Comparison of ENCODE assay signal across 23 cellular contexts in the genomic region with DNA sequence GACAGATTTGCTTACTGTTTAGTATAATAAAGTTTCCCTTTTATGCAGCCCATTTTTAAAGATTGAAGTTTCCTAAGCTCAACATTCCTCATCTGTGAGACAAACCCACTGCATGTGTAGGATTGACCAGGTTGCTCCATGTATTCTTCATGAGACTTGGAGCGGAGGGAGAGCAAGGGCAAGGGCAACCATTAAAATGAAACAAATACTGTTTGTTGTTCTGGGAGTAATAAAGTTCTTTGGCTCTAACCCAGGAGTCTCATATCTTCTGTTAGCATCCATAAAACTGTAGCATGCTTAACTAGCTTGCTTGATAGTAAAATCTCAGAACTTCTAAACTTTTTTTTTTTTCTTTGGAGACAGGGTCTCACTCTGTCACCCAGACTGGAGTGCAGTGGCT.
"Had no signal": no experiment of that assay in that cellular context is flagged by ENCODE, and none has a peak within 500 bp of the region (broad histone marks: within the 10 kb centered on the region; RNA-seq: fewer than 3 reads in every experiment).

No MANE protein-coding gene starts in this region.

- H3K9me3 ChIP-seq: left ventricle myocardium inferior, pancreas, thyroid gland, upper lobe of right lung had no signal

- H3K9me3 Mint-ChIP-seq: activated CD4-positive, alpha-beta memory T cell treated with anti-CD3 and anti-CD28 coated beads, Interleukin-2, amount 10 ng/mL, durations not matched to agents 7 days and 5 days; activated CD4-positive, alpha-beta T cell treated with anti-CD3 and anti-CD28 coated beads, Interleukin-2, amount 10 ng/mL, durations not matched to agents 24 days and 14 days had no signal

- ATAC-seq: activated CD4-positive, CD25-positive, alpha-beta regulatory T cell treated with anti-CD3 and anti-CD28 coated beads, Interleukin-2, amount 50 U/mL, for 24 hours; natural killer cell treated with Interleukin-12 subunit alpha and Interleukin-12 subunit beta and Interleukin-15 and Interleukin-18, amount 100 ng/mL, for 72 hours; pancreas; right cardiac atrium; T-helper 17 cell; upper lobe of right lung had no signal

- H3K27ac ChIP-seq: coronary artery, left ventricle myocardium inferior, pancreas, thyroid gland, upper lobe of right lung had no signal

- H3K27me3 Mint-ChIP-seq: activated CD4-positive, alpha-beta memory T cell treated with anti-CD3 and anti-CD28 coated beads, Interleukin-2, amount 10 ng/mL, durations not matched to agents 7 days and 5 days; activated CD4-positive, alpha-beta T cell treated with anti-CD3 and anti-CD28 coated beads, Interleukin-2, amount 10 ng/mL, durations not matched to agents 24 days and 14 days; activated naive CD4-positive, alpha-beta T cell treated with anti-CD3 and anti-CD28 coated beads, Interleukin-2, amount 10 ng/mL, durations not matched to agents 7 days and 5 days; natural killer cell treated with Interleukin-12 subunit alpha and Interleukin-12 subunit beta and Interleukin-15 and Interleukin-18, amount 100 ng/mL, for 72 hours; stimulated activated naive CD8-positive, alpha-beta T cell treated with anti-CD3 and anti-CD28 coated beads, Interleukin-15, Interleukin-2, amounts not matched to agents 100 ng/mL and 50 ng/mL, for 24 hours; T-helper 17 cell had no signal

- H3K4me1 Mint-ChIP-seq: activated CD4-positive, alpha-beta memory T cell treated with anti-CD3 and anti-CD28 coated beads, Interleukin-2, amount 10 ng/mL, durations not matched to agents 7 days and 5 days; activated CD4-positive, alpha-beta T cell treated with anti-CD3 and anti-CD28 coated beads, Interleukin-2, amount 10 ng/mL, durations not matched to agents 24 days and 14 days; activated naive CD4-positive, alpha-beta T cell treated with anti-CD3 and anti-CD28 coated beads, Interleukin-2, amount 10 ng/mL, durations not matched to agents 7 days and 5 days; T-helper 17 cell had no signal

- H3K36me3 ChIP-seq: left ventricle myocardium inferior, pancreas, thyroid gland, upper lobe of right lung had no signal

- H3K36me3 Mint-ChIP-seq: activated naive CD4-positive, alpha-beta T cell treated with anti-CD3 and anti-CD28 coated beads, Interleukin-2, amount 10 ng/mL, durations not matched to agents 7 days and 5 days; mesothelial cell of epicardium; natural killer cell treated with Interleukin-12 subunit alpha and Interleukin-12 subunit beta and Interleukin-15 and Interleukin-18, amount 100 ng/mL, for 72 hours had no signal

- H3K4me3 ChIP-seq: coronary artery, left ventricle myocardium inferior, pancreas, thyroid gland, upper lobe of right lung had no signal

- DNase-seq: activated CD4-positive, alpha-beta memory T cell treated with anti-CD3 and anti-CD28 coated beads, Interleukin-2, amount 10 ng/mL, durations not matched to agents 7 days and 5 days; activated CD4-positive, alpha-beta T cell treated with anti-CD3 and anti-CD28 coated beads, Interleukin-2, amount 10 ng/mL, durations not matched to agents 24 days and 14 days; activated effector memory CD4-positive, alpha-beta T cell treated with anti-CD3 and anti-CD28 coated beads, Interleukin-2, amount 50 U/mL, for 16 hours; activated naive CD4-positive, alpha-beta T cell treated with anti-CD3 and anti-CD28 coated beads, Interleukin-2, amount 10 ng/mL, durations not matched to agents 7 days and 5 days; cerebellar nuclear complex; foreskin melanocyte; glutamatergic neuron; hypothalamus; kidney glomerular epithelial cell; left ventricle myocardium inferior; pancreas; right cardiac atrium; stimulated activated CD4-positive, alpha-beta T cell treated with anti-CD3 and anti-CD28 coated beads, Interleukin-12 subunit alpha, Interleukin-12 subunit beta, amount 100 ng/mL, for 4 hours; substantia nigra; T-helper 17 cell; thyroid gland; upper lobe of right lung had no signal

- H3K4me1 ChIP-seq: left ventricle myocardium inferior, pancreas, thyroid gland, upper lobe of right lung had no signal

- H3K27me3 ChIP-seq: pancreas, thyroid gland, upper lobe of right lung had no signal

- H3K27ac Mint-ChIP-seq: activated CD4-positive, alpha-beta memory T cell treated with anti-CD3 and anti-CD28 coated beads, Interleukin-2, amount 10 ng/mL, durations not matched to agents 7 days and 5 days; activated CD4-positive, alpha-beta T cell treated with anti-CD3 and anti-CD28 coated beads, Interleukin-2, amount 10 ng/mL, durations not matched to agents 24 days and 14 days; activated naive CD4-positive, alpha-beta T cell treated with anti-CD3 and anti-CD28 coated beads, Interleukin-2, amount 10 ng/mL, durations not matched to agents 7 days and 5 days; mesothelial cell of epicardium; natural killer cell treated with Interleukin-12 subunit alpha and Interleukin-12 subunit beta and Interleukin-15 and Interleukin-18, amount 100 ng/mL, for 72 hours; stimulated activated naive CD8-positive, alpha-beta T cell treated with anti-CD3 and anti-CD28 coated beads, Interleukin-15, Interleukin-2, amounts not matched to agents 100 ng/mL and 50 ng/mL, for 24 hours; T-helper 17 cell had no signal

- H3K4me3 Mint-ChIP-seq: activated CD4-positive, alpha-beta memory T cell treated with anti-CD3 and anti-CD28 coated beads, Interleukin-2, amount 10 ng/mL, durations not matched to agents 7 days and 5 days; activated CD4-positive, alpha-beta T cell treated with anti-CD3 and anti-CD28 coated beads, Interleukin-2, amount 10 ng/mL, durations not matched to agents 24 days and 14 days; activated naive CD4-positive, alpha-beta T cell treated with anti-CD3 and anti-CD28 coated beads, Interleukin-2, amount 10 ng/mL, durations not matched to agents 7 days and 5 days; endodermal cell; mesothelial cell of epicardium; natural killer cell treated with Interleukin-12 subunit alpha and Interleukin-12 subunit beta and Interleukin-15 and Interleukin-18, amount 100 ng/mL, for 72 hours; stimulated activated naive CD8-positive, alpha-beta T cell treated with anti-CD3 and anti-CD28 coated beads, Interleukin-15, Interleukin-2, amounts not matched to agents 100 ng/mL and 50 ng/mL, for 24 hours; T-helper 17 cell had no signal
